In genomic region chr12:5305861-5306545, GRCh38 we compare ENCODE assay signal across 1 cellular context.
TF ChIP-seq lines count a peak whose summit lies in the region.

No MANE protein-coding gene starts in this region.

TF ChIP-seq in K562, 482 proteins besides CTCF, POLR2A, EP300 and RAD21 (continued from another document):
- TF ChIP-seq ID3 (CRISPR knock-in tag; IDR thresholded peaks at IDR 0.05) = no peak
- TF ChIP-seq ID3 (tag; IDR thresholded peaks at IDR 0.05) = no peak
- TF ChIP-seq TFE3 (CRISPR knock-in tag; IDR thresholded peaks at IDR 0.05) = no peak
